In the genomic region with DNA sequence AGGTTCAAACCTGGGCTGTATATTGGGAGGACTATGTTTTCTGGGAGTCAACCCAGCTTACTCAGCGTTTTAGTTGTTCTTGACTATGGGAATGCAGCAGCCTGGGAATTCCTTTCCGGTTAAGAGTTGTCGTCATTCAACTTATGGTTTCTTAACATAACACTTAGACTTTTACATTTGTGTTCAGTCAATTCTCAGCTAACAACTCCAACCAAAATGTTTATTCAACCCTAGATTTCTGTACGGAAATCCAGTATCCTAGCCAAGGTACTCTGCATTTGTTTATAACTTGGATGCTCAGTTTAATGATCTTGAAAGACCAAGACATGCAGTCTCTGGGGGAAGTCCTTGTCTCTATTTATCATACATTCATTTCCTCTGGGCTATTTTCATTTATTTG, we compare ENCODE assay signal across 21 cellular contexts.
"Had no signal": no experiment of that assay in that cellular context is flagged by ENCODE, and none has a peak within 500 bp of the region (broad histone marks: within the 10 kb centered on the region; RNA-seq: fewer than 3 reads in every experiment).

No MANE protein-coding gene starts in this region.

- H3K9me3 ChIP-seq: thoracic aorta had no signal

- DNase-seq: activated CD4-positive, alpha-beta T cell treated with anti-CD3 and anti-CD28 coated beads, Interleukin-2, amount 10 ng/mL, durations not matched to agents 24 days and 14 days; activated CD8-positive, alpha-beta memory T cell treated with anti-CD3 and anti-CD28 coated beads, Interleukin-2, amount 10 ng/mL, durations not matched to agents 7 days and 5 days; activated CD8-positive, alpha-beta T cell treated with anti-CD3 and anti-CD28 coated beads for 36 hours; activated gamma-delta T cell; activated naive CD4-positive, alpha-beta T cell treated with anti-CD3 and anti-CD28 coated beads, Interleukin-2, amount 50 U/mL, for 16 hours; activated T-cell treated with anti-CD3 and anti-CD28 coated beads for 4 hours; aorta; glutamatergic neuron; hippocampal formation; left ventricle myocardium superior; mammary epithelial cell; naive thymus-derived CD8-positive, alpha-beta T cell; spleen; stimulated activated CD4-positive, alpha-beta T cell treated with anti-CD3 and anti-CD28 coated beads, Interleukin-4, amount 100 ng/mL, for 24 hours; stimulated activated naive CD4-positive, alpha-beta T cell treated with Interleukin-2 at 50 U/mL for 16 hours had no signal

- H3K4me1 ChIP-seq: spleen had no signal

- H3K4me3 Mint-ChIP-seq: activated CD4-positive, alpha-beta T cell treated with anti-CD3 and anti-CD28 coated beads, Interleukin-2, amount 10 ng/mL, durations not matched to agents 24 days and 14 days; activated CD8-positive, alpha-beta memory T cell treated with anti-CD3 and anti-CD28 coated beads, Interleukin-2, amount 10 ng/mL, durations not matched to agents 7 days and 5 days; activated CD8-positive, alpha-beta T cell treated with anti-CD3 and anti-CD28 coated beads for 36 hours; mesothelial cell of epicardium; naive thymus-derived CD8-positive, alpha-beta T cell; type B pancreatic cell had no signal

- H3K27ac Mint-ChIP-seq: activated CD4-positive, alpha-beta T cell treated with anti-CD3 and anti-CD28 coated beads, Interleukin-2, amount 10 ng/mL, durations not matched to agents 24 days and 14 days; activated CD8-positive, alpha-beta memory T cell treated with anti-CD3 and anti-CD28 coated beads, Interleukin-2, amount 10 ng/mL, durations not matched to agents 7 days and 5 days; activated CD8-positive, alpha-beta T cell treated with anti-CD3 and anti-CD28 coated beads for 36 hours; mesothelial cell of epicardium; naive thymus-derived CD8-positive, alpha-beta T cell; type B pancreatic cell had no signal

- H3K36me3 Mint-ChIP-seq: activated CD8-positive, alpha-beta memory T cell treated with anti-CD3 and anti-CD28 coated beads, Interleukin-2, amount 10 ng/mL, durations not matched to agents 7 days and 5 days; mesothelial cell of epicardium; naive thymus-derived CD8-positive, alpha-beta T cell; type B pancreatic cell had no signal

- H3K4me3 ChIP-seq: cardiac muscle cell, spleen, thoracic aorta had no signal

- ATAC-seq: activated CD4-positive, CD25-positive, alpha-beta regulatory T cell treated with anti-CD3 and anti-CD28 coated beads, Interleukin-2, amount 50 U/mL, for 24 hours; activated CD8-positive, alpha-beta memory T cell treated with anti-CD3 and anti-CD28 coated beads, Interleukin-2, amount 10 ng/mL, durations not matched to agents 7 days and 5 days; activated CD8-positive, alpha-beta T cell treated with anti-CD3 and anti-CD28 coated beads for 36 hours; left ventricle myocardium superior; naive thymus-derived CD8-positive, alpha-beta T cell had no signal

- H3K27me3 Mint-ChIP-seq: activated CD4-positive, alpha-beta T cell treated with anti-CD3 and anti-CD28 coated beads, Interleukin-2, amount 10 ng/mL, durations not matched to agents 24 days and 14 days; activated CD8-positive, alpha-beta memory T cell treated with anti-CD3 and anti-CD28 coated beads, Interleukin-2, amount 10 ng/mL, durations not matched to agents 7 days and 5 days; activated CD8-positive, alpha-beta T cell treated with anti-CD3 and anti-CD28 coated beads for 36 hours; type B pancreatic cell had no signal

- H3K4me1 Mint-ChIP-seq: activated CD4-positive, alpha-beta T cell treated with anti-CD3 and anti-CD28 coated beads, Interleukin-2, amount 10 ng/mL, durations not matched to agents 24 days and 14 days; activated CD8-positive, alpha-beta memory T cell treated with anti-CD3 and anti-CD28 coated beads, Interleukin-2, amount 10 ng/mL, durations not matched to agents 7 days and 5 days; mesothelial cell of epicardium; naive thymus-derived CD8-positive, alpha-beta T cell had no signal

- H3K9me3 Mint-ChIP-seq: activated CD4-positive, alpha-beta T cell treated with anti-CD3 and anti-CD28 coated beads, Interleukin-2, amount 10 ng/mL, durations not matched to agents 24 days and 14 days; activated CD8-positive, alpha-beta T cell treated with anti-CD3 and anti-CD28 coated beads for 36 hours; type B pancreatic cell had no signal

- H3K36me3 ChIP-seq: cardiac muscle cell, spleen, thoracic aorta had no signal

- H3K27ac ChIP-seq: cardiac muscle cell, spleen, thoracic aorta, VCaP had no signal

- H3K27me3 ChIP-seq: cardiac muscle cell, spleen had no signal
